In the genomic region with DNA sequence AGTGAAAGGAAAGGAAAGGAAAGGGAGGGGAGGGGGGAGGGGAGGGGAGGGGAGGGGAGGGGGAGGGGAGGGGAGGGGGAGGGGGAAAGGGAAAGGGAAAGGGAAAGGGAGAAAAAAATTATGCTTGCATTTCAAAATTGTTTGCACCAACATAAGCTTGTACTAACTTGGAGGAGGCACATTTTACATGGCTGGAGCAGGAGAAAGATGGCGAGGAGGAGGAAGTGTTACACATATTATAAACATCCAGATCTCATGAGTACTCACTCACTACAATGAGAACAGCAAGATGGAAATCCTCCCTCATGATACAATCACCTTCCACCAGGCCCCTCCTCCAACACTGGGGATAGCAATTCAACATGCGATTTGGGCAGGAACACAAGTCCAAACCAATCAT, we compare ENCODE assay signal across 22 cellular contexts.
DNase-seq lines count a peak whose midpoint lies in the region; ATAC-seq, FAIRE-seq and TF ChIP-seq lines count a peak whose summit lies in the region.
"Had no signal": no experiment of that assay in that cellular context is flagged by ENCODE, and none has a peak within 500 bp of the region (broad histone marks: within the 10 kb centered on the region; RNA-seq: fewer than 3 reads in every experiment).

No MANE protein-coding gene starts in this region.

- no peak overlapping the region for H3K4me3 Mint-ChIP-seq in effector memory CD8-positive, alpha-beta T cell
- H3K4me3 Mint-ChIP-seq: CD4-positive, CD25-positive, alpha-beta regulatory T cell; CD8-positive, alpha-beta memory T cell; H9; IgD-negative memory B cell had no signal

- no peaks in the 10 kb centered on the region for H3K36me3 Mint-ChIP-seq in effector memory CD8-positive, alpha-beta T cell (ENCODE audit: insufficient read depth)
- H3K36me3 Mint-ChIP-seq: CD4-positive, CD25-positive, alpha-beta regulatory T cell; CD8-positive, alpha-beta memory T cell; IgD-negative memory B cell had no signal

- H3K4me3 ChIP-seq in K562, result no peak overlapping the region
- H3K4me3 ChIP-seq in epithelial cell of esophagus (ENCODE audit: low read length), result no peak overlapping the region

- BruUV-seq in K562 (replicated peaks; lab: Mats Ljungman, UMichigan), result no TSS peak

- H3K27ac ChIP-seq in K562 (ENCODE audit: extremely low read depth, low read depth, low read length), result no peak overlapping the region
- H3K27ac ChIP-seq: HL-60 had no signal

- peak overlapping the region in 1 of 2 donors; percentile 24 for H3K27ac Mint-ChIP-seq in effector memory CD8-positive, alpha-beta T cell
- H3K27ac Mint-ChIP-seq: CD4-positive, CD25-positive, alpha-beta regulatory T cell; CD8-positive, alpha-beta memory T cell; H9; IgD-negative memory B cell had no signal

- CTCF ChIA-PET in K562 (lab: Yijun Ruan, JAX; ENCODE audit: low intra/inter-chr PET ratio), result no interaction called here

- H3K4me1 ChIP-seq in K562 (replicated peaks in 1 of 2; ENCODE audit: control insufficient read depth in 2 of 2, insufficient read depth in 2 of 2, low read length in 2 of 2), result no peaks in the 10 kb centered on the region
- H3K4me1 ChIP-seq: BE2C had no signal

- FAIRE-seq in K562 (lab: Jason Lieb, UNC), result no peak
- FAIRE-seq: A204.1, H1, HTR-8/SVneo had no signal

- no peak overlapping the region for H3K9ac ChIP-seq in K562 (ENCODE audit: insufficient read depth in 1 of 2, low read depth in 2 of 2, low read length in 2 of 2)

- TF ChIP-seq EP300 in K562 (IDR thresholded peaks at IDR 0.05; ENCODE audit: low read length), result no peak

- H3K4me1 Mint-ChIP-seq in effector memory CD8-positive, alpha-beta T cell (ENCODE audit: low read depth in 2 of 2), result no peaks in the 10 kb centered on the region
- H3K4me1 Mint-ChIP-seq: CD8-positive, alpha-beta memory T cell; IgD-negative memory B cell had no signal

- intact Hi-C loops in K562 (cut with micrococcal nuclease), result no loop called here

- POLR2A ChIA-PET in K562 (lab: Yijun Ruan, JAX), result no interaction called here

- H2AFZ ChIP-seq in K562 (ENCODE audit: low read depth, low read length), result no peak overlapping the region

- TF ChIP-seq RAD21 in K562 (CRISPR knock-in tag; conservative IDR thresholded peaks at IDR 0.05 in 1 of 2, IDR thresholded peaks at IDR 0.05 in 1 of 2), result no peak

- H3K9me3 Mint-ChIP-seq in effector memory CD8-positive, alpha-beta T cell, result peaks cover 7 to 12% of the 10 kb centered on the region in 2 donors

- H3K79me2 ChIP-seq in K562 (ENCODE audit: control insufficient read depth, insufficient read depth, low read length), result no peaks in the 10 kb centered on the region

- H4K20me1 ChIP-seq in K562 (replicated peaks; ENCODE audit: control insufficient read depth, insufficient read depth, low read length), result no peaks in the 10 kb centered on the region

- in situ Hi-C loops in K562 (cut with MboI), result no loop called here

- H3K36me3 ChIP-seq in K562 (ENCODE audit: control insufficient read depth, insufficient read depth, low read length), result no peaks in the 10 kb centered on the region
- H3K36me3 ChIP-seq: BE2C had no signal

- no peaks in the 10 kb centered on the region for H3K9me1 ChIP-seq in K562 (ENCODE audit: control insufficient read depth, insufficient read depth, low read length)

- no peak for TF ChIP-seq CTCF in K562 (IDR thresholded peaks at IDR 0.05 in 2 of 3, conservative IDR thresholded peaks at IDR 0.05 in 1 of 3; ENCODE audit: insufficient read depth in 2 of 3, low read depth in 1 of 3, low read length in 3 of 3)
- TF ChIP-seq CTCF in epithelial cell of esophagus (IDR thresholded peaks at IDR 0.05; ENCODE audit: insufficient read depth, low read depth, low read length, missing control alignments), result no peak

- TF ChIP-seq POLR2A in K562 (conservative IDR thresholded peaks at IDR 0.05), result no peak

- 0% methylated on average over 2 of the region's 2 CpGs for WGBS in K562 (ENCODE audit: insufficient coverage, low coverage, missing lambda C conversion rate)

- no peak overlapping the region for H3K4me2 ChIP-seq in K562 (ENCODE audit: insufficient read depth, low read length)

- H3K27me3 ChIP-seq in K562 (ENCODE audit: control insufficient read depth in 2 of 2, insufficient read depth in 2 of 2, low read length in 2 of 2), result no peaks in the 10 kb centered on the region
- H3K27me3 ChIP-seq: BE2C had no signal

- DNase-seq in A172 (ENCODE audit: low spot score) (peak; percentile 4), HCEC 1CT (peak; percentile 21), K562 (ENCODE audit: extremely low read depth in 1 of 4, low spot score in 3 of 4) (no peak), epithelial cell of esophagus (ENCODE audit: low read depth) (peak; percentile 51), cerebellar nuclear complex (lab: John Stamatoyannopoulos, UW) (no peak)
- no peak for DNase-seq in effector memory CD8-positive, alpha-beta T cell
- DNase-seq: ACHN; BE2C; C1 segment of cervical spinal cord; CD4-positive, CD25-positive, alpha-beta regulatory T cell; CD8-positive, alpha-beta memory T cell; COR-L47; DMS 273 treated with DMSO at 0.1 percent for 48 hours; DMS79; GF-D8; H9; KG1 had no signal

- no peaks in the 10 kb centered on the region for H3K9me3 ChIP-seq in K562 (replicated peaks; ENCODE audit: control insufficient read depth, insufficient read depth, low read depth, low read length)
- H3K9me3 ChIP-seq: BE2C had no signal

- no peak for ATAC-seq in K562
- ATAC-seq in effector memory CD8-positive, alpha-beta T cell (replicated peaks), result no peak

- H3K27me3 Mint-ChIP-seq in effector memory CD8-positive, alpha-beta T cell, result no peaks in the 10 kb centered on the region
- H3K27me3 Mint-ChIP-seq: CD4-positive, CD25-positive, alpha-beta regulatory T cell; CD8-positive, alpha-beta memory T cell; IgD-negative memory B cell had no signal

TF ChIP-seq in K562, 482 proteins besides CTCF, POLR2A, EP300 and RAD21:
- TF ChIP-seq CCNT2 (IDR thresholded peaks at IDR 0.05; ENCODE audit: borderline replicate concordance, extremely low read depth, insufficient read length, low read depth, low read length), result no peak
- no peak for TF ChIP-seq CBX8 (IDR thresholded peaks at IDR 0.05; ENCODE audit: borderline replicate concordance, extremely low read depth, low read depth, low read length, poor library complexity, severe bottlenecking)
- TF ChIP-seq, protein P1, sequence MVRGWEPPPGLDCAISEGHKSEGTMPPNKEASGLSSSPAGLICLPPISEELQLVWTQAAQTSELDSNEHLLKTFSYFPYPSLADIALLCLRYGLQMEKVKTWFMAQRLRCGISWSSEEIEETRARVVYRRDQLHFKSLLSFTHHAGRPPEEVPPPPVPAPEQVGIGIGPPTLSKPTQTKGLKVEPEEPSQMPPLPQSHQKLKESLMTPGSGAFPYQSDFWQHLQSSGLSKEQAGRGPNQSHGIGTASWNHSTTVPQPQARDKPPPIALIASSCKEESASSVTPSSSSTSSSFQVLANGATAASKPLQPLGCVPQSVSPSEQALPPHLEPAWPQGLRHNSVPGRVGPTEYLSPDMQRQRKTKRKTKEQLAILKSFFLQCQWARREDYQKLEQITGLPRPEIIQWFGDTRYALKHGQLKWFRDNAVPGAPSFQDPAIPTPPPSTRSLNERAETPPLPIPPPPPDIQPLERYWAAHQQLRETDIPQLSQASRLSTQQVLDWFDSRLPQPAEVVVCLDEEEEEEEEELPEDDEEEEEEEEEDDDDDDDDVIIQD (CRISPR knock-in tag; IDR thresholded peaks at IDR 0.05), result no peak
- TF ChIP-seq HNRNPK (IDR thresholded peaks at IDR 0.05; ENCODE audit: low read depth, low read length, poor library complexity, severe bottlenecking), result peak; percentile 76

Comparison
In these comparisons a context has a peak if more than half of its experiments do, and no peak if none do; other contexts are left out.
1. DNase-seq: peak in A172 (single experiment), HCEC 1CT (single experiment) and epithelial cell of esophagus (single experiment); none in K562 (0 of 4), cerebellar nuclear complex (0 of 2) and effector memory CD8-positive, alpha-beta T cell (0 of 3).